8 cellular contexts compared by ENCODE assay signal in the genomic region with DNA sequence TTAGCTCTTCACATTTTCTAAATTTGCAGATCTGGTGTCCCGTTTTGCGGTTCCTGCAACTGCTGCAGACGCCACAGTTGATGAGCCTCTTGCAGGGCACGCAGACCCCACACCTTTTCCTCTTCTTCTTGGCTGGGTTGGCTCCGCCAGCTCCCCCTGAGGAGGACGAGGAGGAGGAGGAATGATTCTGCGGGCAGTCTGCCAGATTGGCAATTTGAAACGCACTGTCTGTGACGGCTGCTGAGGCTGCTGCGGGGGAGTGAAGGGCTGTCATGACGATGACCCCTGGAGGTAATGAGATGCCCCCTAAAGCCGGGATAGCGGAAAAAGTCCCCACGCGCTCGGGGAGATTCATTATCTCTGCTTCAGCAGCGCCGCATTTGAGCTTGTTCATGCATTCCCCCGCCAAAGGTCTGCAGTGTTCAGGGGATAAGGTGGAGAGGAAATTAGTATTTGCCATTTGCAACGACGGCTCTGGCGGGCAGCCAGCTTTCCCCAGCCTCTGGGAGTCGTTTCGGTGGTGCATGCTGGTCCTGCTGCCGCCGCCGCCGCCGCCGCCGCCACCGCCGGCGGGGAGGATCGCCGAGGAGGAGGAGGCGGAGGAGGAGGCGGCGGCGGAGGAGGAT. TPM values are rescaled to one million over a fixed set of nuclear protein-coding genes. Genes with fewer than 3 reads are reported as not detected.
A peak's percentile ranks its signal among the peaks of the same experiment; 100 is the strongest.
DNase-seq lines count a peak whose midpoint lies in the region; ATAC-seq and TF ChIP-seq lines count a peak whose summit lies in the region.

No MANE protein-coding gene starts in this region.

- TF ChIP-seq POLR2A in sigmoid colon (IDR thresholded peaks at IDR 0.05): no peak

- TF ChIP-seq EP300 in sigmoid colon (IDR thresholded peaks at IDR 0.05): no peak

- ATAC-seq in GM18511 (IDR thresholded peaks at IDR 0.05; ENCODE audit: unreplicated experiment) (peak; percentile 44), HG02840 (IDR thresholded peaks at IDR 0.05; ENCODE audit: low FRiP score, unreplicated experiment) (peak; percentile 32)

- peak; percentile 69 for DNase-seq in NCI-H146 (lab: John Stamatoyannopoulos, UW)
- DNase-seq in T-helper 2 cell treated with Interferon-gamma antibody and Interleukin-4, amounts not matched to agents 5 μg/mL and 100 μg/mL, for 36 hours (ENCODE audit: low spot score): no peak
- DNase-seq in sigmoid colon: peak; percentile 87
- DNase-seq in 8988T: no peak

- peaks cover 22% of the 10 kb centered on the region for H3K4me1 Mint-ChIP-seq in T-helper 2 cell treated with Interferon-gamma antibody and Interleukin-4, amounts not matched to agents 5 μg/mL and 100 μg/mL, for 36 hours (ENCODE audit: low read depth)
- H3K4me1 Mint-ChIP-seq in brain: peaks cover 74% of the 10 kb centered on the region

- no peaks in the 10 kb centered on the region for H3K9me3 Mint-ChIP-seq in T-helper 2 cell treated with Interferon-gamma antibody and Interleukin-4, amounts not matched to agents 5 μg/mL and 100 μg/mL, for 36 hours
- H3K9me3 Mint-ChIP-seq in brain: peaks cover 0 to 2% (median 0%) of the 10 kb centered on the region in 5 experiments

- intact Hi-C loops in sigmoid colon (cut with DNase I): loop anchor here (5.0 to 10.0 kb wide), 2 partner anchors 101 to 654 kb away; a partner anchor contains a TSS

- TF ChIP-seq CTCF in brain (conservative IDR thresholded peaks at IDR 0.05): no peak
- no peak for TF ChIP-seq CTCF in sigmoid colon (IDR thresholded peaks at IDR 0.05)

- H3K27me3 ChIP-seq in sigmoid colon: no peaks in the 10 kb centered on the region

- peak overlapping the region; percentile 85 to 91 (median 88) for H3K27ac ChIP-seq in sigmoid colon

- no peak overlapping the region for H3K27ac Mint-ChIP-seq in T-helper 2 cell treated with Interferon-gamma antibody and Interleukin-4, amounts not matched to agents 5 μg/mL and 100 μg/mL, for 36 hours
- peak overlapping the region; percentile 83 to 99 (median 96) for H3K27ac Mint-ChIP-seq in brain

- H3K36me3 Mint-ChIP-seq in T-helper 2 cell treated with Interferon-gamma antibody and Interleukin-4, amounts not matched to agents 5 μg/mL and 100 μg/mL, for 36 hours (ENCODE audit: low read depth): no peaks in the 10 kb centered on the region
- H3K36me3 Mint-ChIP-seq in brain: no peaks in the 10 kb centered on the region

- peak overlapping the region; percentile 80 for H3K4me3 Mint-ChIP-seq in T-helper 2 cell treated with Interferon-gamma antibody and Interleukin-4, amounts not matched to agents 5 μg/mL and 100 μg/mL, for 36 hours
- peak overlapping the region; percentile 89 to 97 (median 92) for H3K4me3 Mint-ChIP-seq in brain

- H3K9me3 ChIP-seq in iPS-18c (ENCODE audit: control insufficient read depth, insufficient read depth, low read length) (no peaks in the 10 kb centered on the region), sigmoid colon (no peaks in the 10 kb centered on the region)

- H3K4me3 ChIP-seq in iPS-18c (ENCODE audit: insufficient read depth, low read depth, low read length) (peak overlapping the region; percentile 79), sigmoid colon (peak overlapping the region; percentile 54 to 74 (median 68))

- H3K4me1 ChIP-seq in sigmoid colon: peaks cover 0 to 33% (median 19%) of the 10 kb centered on the region in 4 donors

- whole genome bisulfite sequencing in sigmoid colon, 2 donors: 0% methylated on average over 36 of the region's 40 CpGs

- H3K27me3 Mint-ChIP-seq in T-helper 2 cell treated with Interferon-gamma antibody and Interleukin-4, amounts not matched to agents 5 μg/mL and 100 μg/mL, for 36 hours (ENCODE audit: low read depth): peaks cover 72% of the 10 kb centered on the region
- peaks cover 12% of the 10 kb centered on the region for H3K27me3 Mint-ChIP-seq in brain

- no peaks in the 10 kb centered on the region for H3K36me3 ChIP-seq in sigmoid colon

RNA-seq across cellular contexts. Expression of a gene that starts 3.8 kb away (rescaled TPM):
- 6.8 TPM for polyA plus RNA-seq in brain (ENCODE audit: insufficient read depth, low read depth, low replicate concordance)
- total RNA-seq in sigmoid colon: 1 to 10 TPM; 2.2 to 4.3 (median 3.5) TPM
- under 1 TPM; 0.45 to 0.60 (median 0.46) TPM for polyA plus RNA-seq in sigmoid colon

Comparison
In these comparisons a context has a peak if more than half of its experiments do, and no peak if none do; other contexts are left out.
1. DNase-seq: peak in NCI-H146 (single experiment) and sigmoid colon (single experiment); none in T-helper 2 cell treated with Interferon-gamma antibody and Interleukin-4, amounts not matched to agents 5 μg/mL and 100 μg/mL, for 36 hours (single experiment) and 8988T (single experiment).